In the genomic region with DNA sequence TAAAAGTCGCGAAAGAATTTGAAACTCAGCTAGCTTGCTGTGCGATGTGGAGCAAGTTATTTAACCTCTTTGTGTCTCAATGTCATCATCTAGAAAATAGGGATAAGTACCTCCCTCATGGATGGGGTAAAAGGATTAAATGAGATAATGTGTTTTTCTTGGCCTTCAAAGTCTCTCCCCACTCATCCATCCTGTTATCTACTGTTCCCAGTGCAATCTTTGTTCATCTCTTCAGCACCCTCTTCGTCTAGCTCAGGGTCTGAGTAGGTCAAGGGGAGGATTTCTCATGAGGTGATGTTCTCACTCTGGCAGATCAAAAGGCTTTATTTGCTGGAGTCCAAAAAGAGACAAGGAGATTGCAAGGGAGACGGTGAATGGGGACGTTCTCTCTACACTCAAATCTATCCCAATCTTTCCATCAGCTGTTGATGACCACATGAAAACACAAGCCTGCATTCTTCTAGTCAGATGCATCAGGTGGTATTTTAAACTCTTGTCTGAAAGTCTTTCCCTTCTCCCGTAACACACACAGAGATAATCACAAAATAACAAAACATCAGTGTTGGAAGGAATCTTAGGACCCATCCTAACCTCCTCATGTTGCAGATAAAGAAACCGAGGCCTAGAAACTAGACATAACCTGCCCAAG, we compare ENCODE assay signal across 8 cellular contexts. TPM values are rescaled to one million over a fixed set of nuclear protein-coding genes. Genes with fewer than 3 reads are reported as not detected.
DNase-seq lines count a peak whose midpoint lies in the region; ATAC-seq and TF ChIP-seq lines count a peak whose summit lies in the region.

No MANE protein-coding gene starts in this region.

- no peaks in the 10 kb centered on the region for H3K27me3 ChIP-seq in HCT116 (ENCODE audit: insufficient read depth, low read length)
- H3K27me3 ChIP-seq in hepatocyte: no peaks in the 10 kb centered on the region
- H3K27me3 ChIP-seq in skeletal muscle tissue (ENCODE audit: control insufficient read depth in 3 of 3, insufficient read depth in 3 of 3, low read length in 3 of 3): no peaks in the 10 kb centered on the region
- H3K27me3 ChIP-seq in body of pancreas: no peaks in the 10 kb centered on the region

- H3K9me3 ChIP-seq in HCT116 (ENCODE audit: control insufficient read depth in 1 of 2, insufficient read depth in 1 of 2, low read depth in 1 of 2, low read length in 2 of 2) (no peaks in the 10 kb centered on the region), hepatocyte (ENCODE audit: low read depth) (no peaks in the 10 kb centered on the region), skeletal muscle tissue (ENCODE audit: control insufficient read depth in 3 of 3, low read length in 3 of 3) (no peaks in the 10 kb centered on the region), body of pancreas (no peaks in the 10 kb centered on the region)

- POLR2A ChIA-PET in HCT116 (lab: Charles Lee): no interaction called here
- POLR2A ChIA-PET in activated CD4-positive, alpha-beta memory T cell treated with anti-CD3 and anti-CD28 coated beads for 36 hours (lab: Charles Lee): interaction anchor here (1.0 kb wide), 1 partner anchor 13 kb away, joined by 4 read pairs; no protein-coding TSS in a partner anchor

- H3K4me1 Mint-ChIP-seq in activated CD4-positive, alpha-beta memory T cell treated with anti-CD3 and anti-CD28 coated beads for 36 hours (ENCODE audit: low read depth): peaks cover 61% of the 10 kb centered on the region

- WGBS in hepatocyte (ENCODE audit: low lambda C conversion rate, missing lambda C conversion rate): 42% methylated on average over 8 of the region's 8 CpGs
- WGBS in body of pancreas, 2 donors: 25 to 30% methylated on average over 8 of the region's 8 CpGs

- DNase-seq in HCT116 (ENCODE audit: low read depth, low spot score) (no peak), hepatocyte (ENCODE audit: low spot score) (no peak), nucleus accumbens (lab: John Stamatoyannopoulos, UW) (no peak), iPS-NIHi11 (ENCODE audit: low spot score) (no peak), body of pancreas (no peak), left lobe of liver (ENCODE audit: low spot score) (no peak)
- DNase-seq in activated CD4-positive, alpha-beta memory T cell treated with anti-CD3 and anti-CD28 coated beads for 36 hours: no peak

- H4K20me1 ChIP-seq in HCT116 (ENCODE audit: insufficient read depth) (no peaks in the 10 kb centered on the region), hepatocyte (ENCODE audit: insufficient read depth, poor library complexity, severe bottlenecking) (peaks cover 9% of the 10 kb centered on the region)

- H3K9me2 ChIP-seq in HCT116 (ENCODE audit: insufficient read depth): no peaks in the 10 kb centered on the region
- H3K9me2 ChIP-seq in hepatocyte (replicated peaks; ENCODE audit: insufficient read depth): no peaks in the 10 kb centered on the region

- ATAC-seq in HCT116: no peak
- no peak for ATAC-seq in body of pancreas
- ATAC-seq in left lobe of liver: no peak

- H3K4me3 Mint-ChIP-seq in activated CD4-positive, alpha-beta memory T cell treated with anti-CD3 and anti-CD28 coated beads for 36 hours: peak overlapping the region; percentile 98

- peaks cover 15% of the 10 kb centered on the region for H3K36me3 Mint-ChIP-seq in activated CD4-positive, alpha-beta memory T cell treated with anti-CD3 and anti-CD28 coated beads for 36 hours

- H3K4me1 ChIP-seq in HCT116 (ENCODE audit: control insufficient read depth in 1 of 2, insufficient read depth in 2 of 2, low read length in 2 of 2): peaks cover 13 to 29% of the 10 kb centered on the region in 2 experiments; a peak in 3 of 4 replicates
- H3K4me1 ChIP-seq in hepatocyte (ENCODE audit: insufficient read depth): peaks cover 10% of the 10 kb centered on the region
- peaks cover 24 to 39% (median 27%) of the 10 kb centered on the region in 3 donors for H3K4me1 ChIP-seq in skeletal muscle tissue (ENCODE audit: control insufficient read depth in 3 of 3, insufficient read depth in 3 of 3, low read length in 3 of 3)
- peaks cover 45% of the 10 kb centered on the region for H3K4me1 ChIP-seq in body of pancreas

- RAD21 ChIA-PET in HCT116 (lab: Charles Lee; ENCODE audit: low non-redundant PET in 1 of 2, low total read pairs in 2 of 2, uncharacterized antibody in 2 of 2, unreplicated experiment in 2 of 2): no interaction called here

- H3K36me3 ChIP-seq in HCT116 (ENCODE audit: control insufficient read depth in 1 of 2, insufficient read depth in 2 of 2, low read length in 2 of 2): no peaks in the 10 kb centered on the region
- no peaks in the 10 kb centered on the region for H3K36me3 ChIP-seq in hepatocyte (replicated peaks; ENCODE audit: insufficient read depth, low read depth)
- H3K36me3 ChIP-seq in skeletal muscle tissue (ENCODE audit: control insufficient read depth in 3 of 3, insufficient read depth in 3 of 3, low read length in 3 of 3): peaks cover 0 to 2% (median 0%) of the 10 kb centered on the region in 3 donors
- no peaks in the 10 kb centered on the region for H3K36me3 ChIP-seq in body of pancreas (replicated peaks in 1 of 2; ENCODE audit: insufficient read depth in 1 of 2, low read depth in 2 of 2)

- H3K27me3 Mint-ChIP-seq in activated CD4-positive, alpha-beta memory T cell treated with anti-CD3 and anti-CD28 coated beads for 36 hours: no peaks in the 10 kb centered on the region

- H3K9ac ChIP-seq in HCT116 (ENCODE audit: low read length) (peak overlapping the region; percentile 87), skeletal muscle tissue (ENCODE audit: low read depth in 1 of 3, low read length in 3 of 3) (peak overlapping the region in 1 of 3 donors; percentile 94)

- no peak overlapping the region for H2AFZ ChIP-seq in HCT116 (ENCODE audit: low read depth, low read length, poor library complexity, severe bottlenecking)
- no peak overlapping the region for H2AFZ ChIP-seq in hepatocyte

- TF ChIP-seq POLR2A in HCT116 (IDR thresholded peaks at IDR 0.05; ENCODE audit: borderline replicate concordance, extremely low read depth, insufficient read depth, insufficient read length) (no peak), body of pancreas (IDR thresholded peaks at IDR 0.05) (no peak)

- no peaks in the 10 kb centered on the region for H3K9me3 Mint-ChIP-seq in activated CD4-positive, alpha-beta memory T cell treated with anti-CD3 and anti-CD28 coated beads for 36 hours

- no peak overlapping the region for H3K27ac ChIP-seq in HCT116 (ENCODE audit: low read depth, low read length)
- H3K27ac ChIP-seq in hepatocyte: peak overlapping the region; percentile 82
- no peak overlapping the region for H3K27ac ChIP-seq in skeletal muscle tissue (ENCODE audit: low read depth, low read length)
- no peak overlapping the region for H3K27ac ChIP-seq in body of pancreas

- H3K27ac Mint-ChIP-seq in activated CD4-positive, alpha-beta memory T cell treated with anti-CD3 and anti-CD28 coated beads for 36 hours: peak overlapping the region; percentile 93

- intact Hi-C loops in HCT116 (cut with micrococcal nuclease): no loop called here
- intact Hi-C loops in activated CD4-positive, alpha-beta memory T cell treated with anti-CD3 and anti-CD28 coated beads for 36 hours (cut with micrococcal nuclease): loop anchor here (5.0 kb wide), 1 partner anchor 34 kb away; no protein-coding TSS in a partner anchor
- intact Hi-C loops in body of pancreas (cut with DNase I): loop anchor here (10.0 kb wide), 1 partner anchor 277 kb away; no protein-coding TSS in a partner anchor

- peak overlapping the region; percentile 97 to 100 for H3K4me3 ChIP-seq in HCT116 (replicated peaks in 1 of 2; ENCODE audit: low read depth in 1 of 2, low read length in 2 of 2)
- peak overlapping the region; percentile 66 for H3K4me3 ChIP-seq in hepatocyte
- H3K4me3 ChIP-seq in skeletal muscle tissue (ENCODE audit: low read length in 3 of 3): peak overlapping the region; percentile 74 to 88 (median 84)
- H3K4me3 ChIP-seq in body of pancreas: peak overlapping the region in 1 of 2 donors; percentile 92

- CTCF ChIA-PET in HCT116 (lab: Charles Lee): no interaction called here
- CTCF ChIA-PET in activated CD4-positive, alpha-beta memory T cell treated with anti-CD3 and anti-CD28 coated beads for 36 hours (lab: Charles Lee): interaction anchor here (0.9 to 4.7 kb wide), 7 partner anchors 11 to 278 kb away, joined by 3 to 25 read pairs (median 4); no protein-coding TSS in a partner anchor

- TF ChIP-seq CTCF in HCT116 (IDR thresholded peaks at IDR 0.05 in 2 of 3, conservative IDR thresholded peaks at IDR 0.05 in 1 of 3; ENCODE audit: borderline replicate concordance in 1 of 3, insufficient read depth in 1 of 3, low read depth in 2 of 3, low read length in 2 of 3) (no peak), hepatocyte (IDR thresholded peaks at IDR 0.05; ENCODE audit: poor library complexity) (no peak), body of pancreas (IDR thresholded peaks at IDR 0.05) (no peak)

- H3K79me2 ChIP-seq in HCT116 (ENCODE audit: insufficient read depth, low read length) (peaks cover 61% of the 10 kb centered on the region), hepatocyte (peaks cover 61% of the 10 kb centered on the region)

- no peak for TF ChIP-seq RAD21 in HCT116 (IDR thresholded peaks at IDR 0.05; ENCODE audit: low read depth)

- H3K4me2 ChIP-seq in HCT116 (ENCODE audit: low read length) (peak overlapping the region; percentile 89), hepatocyte (peak overlapping the region; percentile 82)

- BruUV-seq in HCT116 (replicated peaks; lab: Mats Ljungman, UMichigan): TSS peak; percentile 63

TF ChIP-seq in HCT116, 20 proteins besides CTCF, POLR2A, EP300 and RAD21:
- TF ChIP-seq ZNF274 (IDR thresholded peaks at IDR 0.05; ENCODE audit: low read depth, low read length) (no peak), SRF (IDR thresholded peaks at IDR 0.05; ENCODE audit: low read depth) (no peak), ZFX (IDR thresholded peaks at IDR 0.05) (no peak), EGR1 (IDR thresholded peaks at IDR 0.05; ENCODE audit: low read depth) (no peak)

RNA-seq across cellular contexts. Expression of gene MESD, which starts 1.3 kb away (rescaled TPM):
- 22.5 TPM for total RNA-seq in HCT116 (2021; ENCODE audit: unreplicated experiment)
- polyA plus RNA-seq in HCT116 (2012): 13.9 and 15.7 TPM in 2 replicates
- total RNA-seq in activated CD4-positive, alpha-beta memory T cell treated with anti-CD3 and anti-CD28 coated beads for 36 hours: 10 to 100 TPM; 20.0 to 20.5 TPM
- 27.1 and 27.4 TPM in 2 replicates for total RNA-seq in hepatocyte
- 47.6 and 52.2 TPM in 2 replicates for polyA plus RNA-seq in hepatocyte
- 17.2 TPM for total RNA-seq in skeletal muscle tissue
- total RNA-seq in body of pancreas: 10 to 100 TPM; 22.3 to 34.6 TPM
- 16.6 TPM for total RNA-seq in left lobe of liver

RNA-seq across cellular contexts. Expression of gene TLNRD1, which starts 12.5 kb away (rescaled TPM):
- 22.5 TPM for total RNA-seq in HCT116 (2021; ENCODE audit: unreplicated experiment)
- 13.3 and 13.8 TPM in 2 replicates for polyA plus RNA-seq in HCT116 (2012)
- 10 to 100 TPM; 23.5 to 25.4 TPM for total RNA-seq in activated CD4-positive, alpha-beta memory T cell treated with anti-CD3 and anti-CD28 coated beads for 36 hours
- 13.3 and 15.6 TPM in 2 replicates for total RNA-seq in hepatocyte
- polyA plus RNA-seq in hepatocyte: 10.3 and 14.6 TPM in 2 replicates
- 5.7 TPM for total RNA-seq in skeletal muscle tissue
- total RNA-seq in body of pancreas: 10 to 100 TPM; 22.6 to 44.8 TPM
- 4.2 TPM for total RNA-seq in left lobe of liver
